ENCODE assay signal across 8 cellular contexts in genomic region chr6:33080127-33081089, GRCh38. TPM values are rescaled to one million over a fixed set of nuclear protein-coding genes. Genes with fewer than 3 reads are reported as not detected.
DNase-seq lines count a peak whose midpoint lies in the region; ATAC-seq, FAIRE-seq and TF ChIP-seq lines count a peak whose summit lies in the region.

No MANE protein-coding gene starts in this region.

- intact Hi-C loops in OCI-LY7 (cut with micrococcal nuclease; ENCODE audit: unreplicated experiment), result no loop called here

- H3K27ac Mint-ChIP-seq in CD8-positive, alpha-beta memory T cell, result peak overlapping the region in 5 of 8 donors; percentile 58 to 87 (median 77)
- peak overlapping the region; percentile 92 to 100 (median 98) for H3K27ac Mint-ChIP-seq in naive B cell

- H3K36me3 ChIP-seq in CD8-positive, alpha-beta memory T cell (ENCODE audit: insufficient read depth, low read length), result peaks cover 10% of the 10 kb centered on the region
- no peaks in the 10 kb centered on the region for H3K36me3 ChIP-seq in SK-N-SH (replicated peaks in 1 of 2; ENCODE audit: control insufficient read depth in 1 of 2, insufficient read depth in 2 of 2, low read length in 1 of 2)
- H3K36me3 ChIP-seq in OCI-LY7 (ENCODE audit: insufficient read depth, low read length), result peaks cover 57% of the 10 kb centered on the region

- H3K27ac ChIP-seq in CD8-positive, alpha-beta memory T cell (ENCODE audit: low read depth, low read length), result no peak overlapping the region
- H3K27ac ChIP-seq in SK-N-SH (ENCODE audit: low read depth in 2 of 2, low read length in 1 of 2) (no peak overlapping the region), OCI-LY7 (ENCODE audit: low read depth, low read length, poor library complexity, severe bottlenecking) (no peak overlapping the region)

- H3K27me3 ChIP-seq in CD8-positive, alpha-beta memory T cell (ENCODE audit: insufficient read depth, low read length, poor library complexity, severe bottlenecking), result no peaks in the 10 kb centered on the region
- H3K27me3 ChIP-seq in SK-N-SH (ENCODE audit: insufficient read depth), result peaks cover 70% of the 10 kb centered on the region; the same call in 1 of the 2 replicates

- TF ChIP-seq RAD21 in SK-N-SH (IDR thresholded peaks at IDR 0.05; ENCODE audit: low read length), result no peak

- H3K4me3 Mint-ChIP-seq in CD8-positive, alpha-beta memory T cell, result peak overlapping the region in 5 of 7 donors; percentile 37 to 74 (median 68)
- H3K4me3 Mint-ChIP-seq in naive B cell, result peak overlapping the region; percentile 85 to 100 (median 96)

- POLR2A ChIA-PET in CD8-positive, alpha-beta memory T cell (lab: Charles Lee), result interaction anchor here (0.9 to 1.2 kb wide), 2 partner anchors 61 to 109 kb away, joined by 4 read pairs; no protein-coding TSS in a partner anchor
- POLR2A ChIA-PET in SK-N-SH (lab: Yijun Ruan, JAX) (no interaction called here), OCI-LY7 (lab: Charles Lee) (no interaction called here)

- BruUV-seq in OCI-LY7 (replicated peaks; lab: Mats Ljungman, UMichigan), result no TSS peak

- H4K20me1 ChIP-seq in SK-N-SH (ENCODE audit: insufficient read depth), result no peaks in the 10 kb centered on the region
- no peaks in the 10 kb centered on the region for H4K20me1 ChIP-seq in OCI-LY7 (ENCODE audit: insufficient read depth, low read length)

- no peak for TF ChIP-seq EP300 in SK-N-SH (IDR thresholded peaks at IDR 0.05; ENCODE audit: borderline replicate concordance in 1 of 2, low read depth in 1 of 2, low read length in 1 of 2)

- H3K9me2 ChIP-seq in SK-N-SH (no peaks in the 10 kb centered on the region), OCI-LY7 (ENCODE audit: insufficient read depth, low read length) (no peaks in the 10 kb centered on the region)

- H3K4me3 ChIP-seq in CD8-positive, alpha-beta memory T cell (ENCODE audit: low read length), result no peak overlapping the region
- peak overlapping the region; percentile 27 to 49; a peak in 3 of 4 replicates for H3K4me3 ChIP-seq in SK-N-SH (ENCODE audit: low read depth in 2 of 2, low read length in 1 of 2)
- no peak overlapping the region for H3K4me3 ChIP-seq in OCI-LY7 (ENCODE audit: low read depth, low read length, poor library complexity, severe bottlenecking)

- CTCF ChIA-PET in CD8-positive, alpha-beta memory T cell (lab: Charles Lee), result interaction anchor here (1.1 kb wide), 1 partner anchor 32 kb away, joined by 3 read pairs; no protein-coding TSS in a partner anchor
- CTCF ChIA-PET in SK-N-SH (lab: Yijun Ruan, JAX), result interaction anchor here (0.7 to 2.3 kb wide), 6 partner anchors 37 to 381 kb away, joined by 3 to 7 read pairs (median 3); no protein-coding TSS in a partner anchor
- CTCF ChIA-PET in OCI-LY7 (lab: Charles Lee; ENCODE audit: unreplicated experiment), result no interaction called here

- H3K9me3 Mint-ChIP-seq in CD8-positive, alpha-beta memory T cell, result no peaks in the 10 kb centered on the region
- no peaks in the 10 kb centered on the region for H3K9me3 Mint-ChIP-seq in naive B cell

- peaks cover 13% of the 10 kb centered on the region for H3K4me1 ChIP-seq in CD8-positive, alpha-beta memory T cell (ENCODE audit: insufficient read depth, low read length)
- H3K4me1 ChIP-seq in SK-N-SH (ENCODE audit: control insufficient read depth in 1 of 2, insufficient read depth in 2 of 2, low read depth in 1 of 2, low read length in 1 of 2), result no peaks in the 10 kb centered on the region; a peak in 1 of 4 replicates
- peaks cover 20% of the 10 kb centered on the region for H3K4me1 ChIP-seq in OCI-LY7 (ENCODE audit: insufficient read depth, low read length, poor library complexity, severe bottlenecking)

- TF ChIP-seq CTCF in SK-N-SH (IDR thresholded peaks at IDR 0.05), result no peak
- no peak for TF ChIP-seq CTCF in OCI-LY7 (conservative IDR thresholded peaks at IDR 0.05; ENCODE audit: low read length)

- H3K36me3 Mint-ChIP-seq in CD8-positive, alpha-beta memory T cell, result peaks cover 0 to 80% (median 19%) of the 10 kb centered on the region in 3 donors
- peaks cover 54 to 86% of the 10 kb centered on the region in 2 donors for H3K36me3 Mint-ChIP-seq in naive B cell

- DNase-seq in CD8-positive, alpha-beta memory T cell, result no peak
- DNase-seq in SK-N-SH (peak; percentile 52), fibroblast of the conjunctiva (ENCODE audit: low read depth) (peak; percentile 18), naive B cell (no peak), RCC 7860 (ENCODE audit: low spot score) (no peak), OCI-LY7 (ENCODE audit: low spot score) (no peak)
- DNase-seq in stimulated activated CD4-positive, alpha-beta T cell treated with anti-CD3 and anti-CD28 coated beads, Interleukin-2, amount 100 ng/mL, for 24 hours, result no peak

- 10% methylated on average over 32 of the region's 49 CpGs for WGBS in SK-N-SH (ENCODE audit: low lambda C conversion rate)

- no peak overlapping the region for H3K9ac ChIP-seq in SK-N-SH

- peak overlapping the region; percentile 56; the same call in 1 of the 2 replicates for H2AFZ ChIP-seq in SK-N-SH (ENCODE audit: low read depth)
- no peak overlapping the region for H2AFZ ChIP-seq in OCI-LY7 (ENCODE audit: low read length)

- H3K9me3 ChIP-seq in CD8-positive, alpha-beta memory T cell (ENCODE audit: low read length), result no peaks in the 10 kb centered on the region
- H3K9me3 ChIP-seq in SK-N-SH (no peaks in the 10 kb centered on the region), OCI-LY7 (ENCODE audit: low read length) (no peaks in the 10 kb centered on the region)

- peaks cover 43 to 73% (median 66%) of the 10 kb centered on the region in 3 donors for H3K4me1 Mint-ChIP-seq in CD8-positive, alpha-beta memory T cell
- peaks cover 77 to 83% (median 77%) of the 10 kb centered on the region in 3 donors for H3K4me1 Mint-ChIP-seq in naive B cell

- H3F3A ChIP-seq in SK-N-SH (replicated peaks; ENCODE audit: insufficient read depth), result no peaks in the 10 kb centered on the region

- H3K79me2 ChIP-seq in SK-N-SH (ENCODE audit: insufficient read depth), result no peaks in the 10 kb centered on the region
- H3K79me2 ChIP-seq in OCI-LY7 (ENCODE audit: insufficient read depth, low read depth, low read length), result peaks cover 25% of the 10 kb centered on the region

- H3K4me2 ChIP-seq in SK-N-SH, result peak overlapping the region; percentile 60
- no peak overlapping the region for H3K4me2 ChIP-seq in OCI-LY7 (ENCODE audit: low read length)

- ATAC-seq in naive B cell (ENCODE audit: low read depth in 2 of 2), result no peak
- no peak for ATAC-seq in GM21737 (IDR thresholded peaks at IDR 0.05; ENCODE audit: unreplicated experiment)

- FAIRE-seq in RCC 7860 (lab: Jason Lieb, UNC), result no peak

- no peaks in the 10 kb centered on the region for H3K27me3 Mint-ChIP-seq in CD8-positive, alpha-beta memory T cell
- H3K27me3 Mint-ChIP-seq in naive B cell, result no peaks in the 10 kb centered on the region

TF ChIP-seq in SK-N-SH, 30 proteins besides CTCF, POLR2A, EP300 and RAD21:
- no peak for TF ChIP-seq USF2 (IDR thresholded peaks at IDR 0.05; ENCODE audit: borderline replicate concordance, low read depth, low read length)
- no peak for TF ChIP-seq REST (IDR thresholded peaks at IDR 0.05; ENCODE audit: low read depth, low read length)
- TF ChIP-seq MEF2A (IDR thresholded peaks at IDR 0.05; ENCODE audit: borderline replicate concordance, low read depth), result no peak

RNA-seq across cellular contexts. Expression of gene HLA-DPB1, which starts 4.6 kb away (rescaled TPM):
- total RNA-seq in CD8-positive, alpha-beta memory T cell, result 10 to 100 TPM; 20.8 to 25.1 TPM
- polyA plus RNA-seq in CD8-positive, alpha-beta memory T cell, result 178 TPM
- 1.0 and 2.0 TPM in 2 replicates for polyA plus RNA-seq in SK-N-SH (2012; rRNA removed)
- 0.67 and 1.3 TPM in 2 replicates for polyA plus RNA-seq in SK-N-SH (2012; cell fraction: cytosol; rRNA removed)
- polyA plus RNA-seq in SK-N-SH (2012; cell fraction: nucleus; rRNA removed), result 0.45 and 1.1 TPM in 2 replicates
- 1,000 to 10,000 TPM; 1,951 to 3,267 (median 2,600) TPM for polyA plus RNA-seq in naive B cell (ENCODE audit: low read depth in 6 of 6)
- 117 and 139 TPM in 2 replicates for total RNA-seq in OCI-LY7 (2014; rRNA removed; shearing (Covaris generic))
- total RNA-seq in OCI-LY7 (2022), result 74.5 and 78.5 TPM in 2 replicates

RNA-seq across cellular contexts. Expression of gene HLA-DPA1, which starts 7.0 kb away (rescaled TPM):
- 10 to 100 TPM; 69.8 to 71.7 TPM for total RNA-seq in CD8-positive, alpha-beta memory T cell
- 156 TPM for polyA plus RNA-seq in CD8-positive, alpha-beta memory T cell
- 1.6 and 1.9 TPM in 2 replicates for polyA plus RNA-seq in SK-N-SH (2012; rRNA removed)
- polyA plus RNA-seq in SK-N-SH (2012; cell fraction: cytosol; rRNA removed), result 1.1 and 1.2 TPM in 2 replicates
- 0.36 and 1.1 TPM in 2 replicates for polyA plus RNA-seq in SK-N-SH (2012; cell fraction: nucleus; rRNA removed)
- polyA plus RNA-seq in naive B cell (ENCODE audit: low read depth in 6 of 6), result 1,000 to 10,000 TPM; 2,534 to 3,526 (median 2,823) TPM
- 306 and 388 TPM in 2 replicates for total RNA-seq in OCI-LY7 (2014; rRNA removed; shearing (Covaris generic))
- total RNA-seq in OCI-LY7 (2022), result 253 and 256 TPM in 2 replicates

Comparison
In these comparisons a context has a peak if more than half of its experiments do, and no peak if none do; other contexts are left out.
1. DNase-seq: peak in SK-N-SH (single experiment) and fibroblast of the conjunctiva (single experiment); none in CD8-positive, alpha-beta memory T cell (0 of 5), naive B cell (single experiment), RCC 7860 (single experiment), OCI-LY7 (single experiment) and stimulated activated CD4-positive, alpha-beta T cell treated with anti-CD3 and anti-CD28 coated beads, Interleukin-2, amount 100 ng/mL, for 24 hours (0 of 2).
2. H3K4me3 ChIP-seq: peak in SK-N-SH (2 of 2); none in CD8-positive, alpha-beta memory T cell (single experiment) and OCI-LY7 (single experiment).
3. RNA of gene HLA-DPB1, which starts 4.6 kb away (polyA plus RNA-seq): 1,951 to 3,267 TPM in naive B cell and 178 TPM in CD8-positive, alpha-beta memory T cell (single experiment); 0.45 to 2.0 TPM in SK-N-SH; every median in the first group is over 10 times any median in the second.
4. RNA of gene HLA-DPA1, which starts 7.0 kb away (polyA plus RNA-seq): 2,534 to 3,526 TPM in naive B cell and 156 TPM in CD8-positive, alpha-beta memory T cell (single experiment); 0.36 to 1.9 TPM in SK-N-SH; every median in the first group is over 10 times any median in the second.